ENCODE assay signal across 13 cellular contexts in the genomic region with DNA sequence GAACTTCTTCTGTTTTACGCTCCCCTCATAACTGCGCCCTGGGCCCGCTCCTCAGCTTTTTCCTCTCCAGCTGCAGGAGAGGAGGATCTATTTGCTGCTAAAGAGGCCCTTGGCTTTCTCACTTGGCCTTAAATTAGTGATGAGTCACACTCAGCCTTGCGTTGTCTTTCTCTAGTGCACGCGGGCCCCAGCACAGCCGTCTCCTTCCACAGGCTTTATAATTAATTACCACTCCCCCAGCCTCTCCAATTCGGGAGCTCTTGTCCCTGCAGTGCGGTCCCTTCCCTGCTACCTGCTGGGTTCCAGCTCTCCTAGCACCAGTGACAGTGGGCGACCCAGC. TPM values are rescaled to one million over a fixed set of nuclear protein-coding genes. Genes with fewer than 3 reads are reported as not detected.
DNase-seq lines count a peak whose midpoint lies in the region; ATAC-seq and TF ChIP-seq lines count a peak whose summit lies in the region.
"Had no signal": no experiment of that assay in that cellular context is flagged by ENCODE, and none has a peak within 500 bp of the region (broad histone marks: within the 10 kb centered on the region; RNA-seq: fewer than 3 reads in every experiment).

No MANE protein-coding gene starts in this region.

- H3K4me3 ChIP-seq in mammary epithelial cell (replicated peaks in 1 of 3; ENCODE audit: insufficient read depth in 1 of 3, low read depth in 2 of 3, low read length in 3 of 3) (no peak overlapping the region), fibroblast of villous mesenchyme (ENCODE audit: low read depth, low read length) (no peak overlapping the region), HAP-1 (no peak overlapping the region), SK-N-SH (ENCODE audit: low read depth in 2 of 2, low read length in 1 of 2) (no peak overlapping the region)
- H3K4me3 ChIP-seq: GM12878 had no signal

- H3K4me3 Mint-ChIP-seq in MCF 10A (ENCODE audit: unreplicated experiment): no peak overlapping the region
- H3K4me3 Mint-ChIP-seq in stimulated activated effector memory CD8-positive, alpha-beta T cell treated with anti-CD3 and anti-CD28 coated beads, Interleukin-12 subunit alpha, Interleukin-12 subunit beta, amount 100 ng/mL, for 72 hours: no peak overlapping the region

- H3K4me1 ChIP-seq in mammary epithelial cell (ENCODE audit: insufficient read depth, low read length) (no peaks in the 10 kb centered on the region), HAP-1 (no peaks in the 10 kb centered on the region), SK-N-SH (ENCODE audit: control insufficient read depth in 1 of 2, insufficient read depth in 2 of 2, low read depth in 1 of 2, low read length in 1 of 2) (no peaks in the 10 kb centered on the region)
- H3K4me1 ChIP-seq: BE2C had no signal

- POLR2A ChIA-PET in MCF 10A (lab: Yijun Ruan, JAX): no interaction called here
- POLR2A ChIA-PET in SK-N-SH (lab: Yijun Ruan, JAX): no interaction called here

- no peak overlapping the region for H3K9ac ChIP-seq in mammary epithelial cell (ENCODE audit: insufficient read depth, low read length)
- H3K9ac ChIP-seq in SK-N-SH: no peak overlapping the region

- H3K36me3 ChIP-seq in mammary epithelial cell (ENCODE audit: insufficient read depth, low read length): no peaks in the 10 kb centered on the region
- H3K36me3 ChIP-seq in HAP-1 (replicated peaks): no peaks in the 10 kb centered on the region
- no peaks in the 10 kb centered on the region for H3K36me3 ChIP-seq in SK-N-SH (replicated peaks in 1 of 2; ENCODE audit: control insufficient read depth in 1 of 2, insufficient read depth in 2 of 2, low read length in 1 of 2)
- H3K36me3 ChIP-seq: BE2C, neutrophil had no signal

- no peak overlapping the region for H3K4me2 ChIP-seq in mammary epithelial cell (ENCODE audit: insufficient read depth, low read depth, low read length)
- H3K4me2 ChIP-seq in SK-N-SH: no peak overlapping the region

- H3K9me3 ChIP-seq in mammary epithelial cell (replicated peaks; ENCODE audit: insufficient read depth, low read length) (no peaks in the 10 kb centered on the region), HAP-1 (no peaks in the 10 kb centered on the region), SK-N-SH (no peaks in the 10 kb centered on the region)
- H3K9me3 ChIP-seq: BE2C, neutrophil had no signal

- WGBS in mammary epithelial cell (ENCODE audit: low coverage, missing lambda C conversion rate): 67% methylated on average over 10 of the region's 10 CpGs
- WGBS in SK-N-SH (ENCODE audit: low lambda C conversion rate): 67% methylated on average over 10 of the region's 10 CpGs

- no TSS peak for BruUV-seq in MCF 10A (replicated peaks; lab: Mats Ljungman, UMichigan)
- no TSS peak for BruUV-seq in mammary epithelial cell (replicated peaks; lab: Mats Ljungman, UMichigan)

- H3K36me3 Mint-ChIP-seq in MCF 10A (ENCODE audit: insufficient read depth, unreplicated experiment): no peaks in the 10 kb centered on the region
- H3K36me3 Mint-ChIP-seq in stimulated activated effector memory CD8-positive, alpha-beta T cell treated with anti-CD3 and anti-CD28 coated beads, Interleukin-12 subunit alpha, Interleukin-12 subunit beta, amount 100 ng/mL, for 72 hours: peaks cover 6% of the 10 kb centered on the region

- DNase-seq in MCF 10A (ENCODE audit: unreplicated experiment) (peak; percentile 20), mammary epithelial cell (no peak), NOMO-1 treated with DMSO at 0.1 percent for 48 hours (lab: John Stamatoyannopoulos, UW; ENCODE audit: unreplicated experiment) (peak; percentile 45), fibroblast of villous mesenchyme (ENCODE audit: low read depth) (peak; percentile 63), HAP-1 (ENCODE audit: low spot score in 2 of 2) (no peak), SK-N-SH (no peak)
- DNase-seq in stimulated activated effector memory CD8-positive, alpha-beta T cell treated with anti-CD3 and anti-CD28 coated beads, Interleukin-12 subunit alpha, Interleukin-12 subunit beta, amount 100 ng/mL, for 72 hours (ENCODE audit: low spot score in 2 of 2): no peak
- no peak for DNase-seq in stimulated activated CD4-positive, alpha-beta T cell treated with anti-CD3 and anti-CD28 coated beads, Interleukin-15, amount 100 ng/mL, for 24 hours
- DNase-seq: BE2C had no signal

- no peaks in the 10 kb centered on the region for H3K9me2 ChIP-seq in SK-N-SH

- ATAC-seq in stimulated activated effector memory CD8-positive, alpha-beta T cell treated with anti-CD3 and anti-CD28 coated beads, Interleukin-12 subunit alpha, Interleukin-12 subunit beta, amount 100 ng/mL, for 72 hours: no peak
- ATAC-seq: activated CD4-positive, CD25-positive, alpha-beta regulatory T cell treated with anti-CD3 and anti-CD28 coated beads, Interleukin-2, amount 50 U/mL, for 24 hours; GM12878; HCT116 had no signal

- intact Hi-C loops in MCF 10A (cut with micrococcal nuclease) (no loop called here), mammary epithelial cell (cut with micrococcal nuclease) (no loop called here)

- TF ChIP-seq CTCF in MCF 10A (IDR thresholded peaks at IDR 0.05; ENCODE audit: unreplicated experiment): no peak
- TF ChIP-seq CTCF in mammary epithelial cell (conservative IDR thresholded peaks at IDR 0.05 in 1 of 2, IDR thresholded peaks at IDR 0.05 in 1 of 2; ENCODE audit: extremely low read depth in 1 of 2, insufficient read depth in 1 of 2, low read depth in 1 of 2, low read length in 2 of 2): no peak
- TF ChIP-seq CTCF in fibroblast of villous mesenchyme (IDR thresholded peaks at IDR 0.05; ENCODE audit: insufficient read depth, low read depth, low read length): no peak
- no peak for TF ChIP-seq CTCF in SK-N-SH (IDR thresholded peaks at IDR 0.05)

- no peak overlapping the region for H3K27ac Mint-ChIP-seq in MCF 10A (ENCODE audit: low read depth, unreplicated experiment)
- H3K27ac Mint-ChIP-seq in stimulated activated effector memory CD8-positive, alpha-beta T cell treated with anti-CD3 and anti-CD28 coated beads, Interleukin-12 subunit alpha, Interleukin-12 subunit beta, amount 100 ng/mL, for 72 hours: peak overlapping the region; percentile 34

- no peaks in the 10 kb centered on the region for H3K27me3 Mint-ChIP-seq in MCF 10A (ENCODE audit: insufficient read depth, unreplicated experiment)

- dilution Hi-C loops in mammary epithelial cell (cut with HindIII; ENCODE audit: low sequenced_read_pairs): loop anchor here (5.0 kb wide), 2 partner anchors 34 to 56 kb away; no protein-coding TSS in a partner anchor

- no peak for TF ChIP-seq EP300 in SK-N-SH (IDR thresholded peaks at IDR 0.05; ENCODE audit: borderline replicate concordance in 1 of 2, low read depth in 1 of 2, low read length in 1 of 2)

- no peaks in the 10 kb centered on the region for H3F3A ChIP-seq in SK-N-SH (replicated peaks; ENCODE audit: insufficient read depth)

- CTCF ChIA-PET in MCF 10A (lab: Yijun Ruan, JAX) (interaction anchor here (0.7 kb wide), 1 partner anchor 20 kb away, joined by 3 read pairs; no protein-coding TSS in a partner anchor), mammary epithelial cell (lab: Charles Lee; ENCODE audit: low non-redundant PET) (no interaction called here), SK-N-SH (lab: Yijun Ruan, JAX) (no interaction called here)

- H3K27me3 ChIP-seq in mammary epithelial cell (ENCODE audit: insufficient read depth, low read length) (no peaks in the 10 kb centered on the region), HAP-1 (ENCODE audit: low read depth) (no peaks in the 10 kb centered on the region), SK-N-SH (ENCODE audit: insufficient read depth) (no peaks in the 10 kb centered on the region; the same call in 1 of the 2 replicates)
- H3K27me3 ChIP-seq: BE2C, neutrophil had no signal

- H3K79me2 ChIP-seq in mammary epithelial cell (ENCODE audit: insufficient read depth, low read length) (no peaks in the 10 kb centered on the region), SK-N-SH (ENCODE audit: insufficient read depth) (no peaks in the 10 kb centered on the region)

- H3K9me3 Mint-ChIP-seq in MCF 10A (ENCODE audit: unreplicated experiment): no peaks in the 10 kb centered on the region
- no peaks in the 10 kb centered on the region for H3K9me3 Mint-ChIP-seq in stimulated activated effector memory CD8-positive, alpha-beta T cell treated with anti-CD3 and anti-CD28 coated beads, Interleukin-12 subunit alpha, Interleukin-12 subunit beta, amount 100 ng/mL, for 72 hours

- no peak for TF ChIP-seq RAD21 in SK-N-SH (IDR thresholded peaks at IDR 0.05; ENCODE audit: low read length)

- H4K20me1 ChIP-seq in mammary epithelial cell (ENCODE audit: insufficient read depth, low read length): no peaks in the 10 kb centered on the region
- H4K20me1 ChIP-seq in SK-N-SH (ENCODE audit: insufficient read depth): no peaks in the 10 kb centered on the region

- in situ Hi-C loops in mammary epithelial cell (cut with MboI; ENCODE audit: low sequenced_read_pairs in 2 of 2): no loop called here
- in situ Hi-C loops in HAP-1 (cut with MboI; ENCODE audit: low sequenced_read_pairs): no loop called here

- H3K4me1 Mint-ChIP-seq in MCF 10A (ENCODE audit: insufficient read depth, unreplicated experiment): no peaks in the 10 kb centered on the region
- peaks cover 8% of the 10 kb centered on the region for H3K4me1 Mint-ChIP-seq in stimulated activated effector memory CD8-positive, alpha-beta T cell treated with anti-CD3 and anti-CD28 coated beads, Interleukin-12 subunit alpha, Interleukin-12 subunit beta, amount 100 ng/mL, for 72 hours

- H2AFZ ChIP-seq in mammary epithelial cell (ENCODE audit: low read depth, low read length): no peak overlapping the region
- no peak overlapping the region for H2AFZ ChIP-seq in SK-N-SH (ENCODE audit: low read depth)

- H3K27ac ChIP-seq in mammary epithelial cell (ENCODE audit: insufficient read depth, low read depth, low read length) (no peak overlapping the region), SK-N-SH (ENCODE audit: low read depth in 2 of 2, low read length in 1 of 2) (no peak overlapping the region)
- H3K27ac ChIP-seq: neutrophil had no signal

TF ChIP-seq in SK-N-SH, 30 proteins besides CTCF, POLR2A, EP300 and RAD21 (continues in another document):
- TF ChIP-seq EZH2phosphoT487 (IDR thresholded peaks at IDR 0.05; ENCODE audit: borderline replicate concordance, low read depth): no peak
- TF ChIP-seq GABPA (IDR thresholded peaks at IDR 0.05; ENCODE audit: low read depth): no peak
- no peak for TF ChIP-seq USF2 (IDR thresholded peaks at IDR 0.05; ENCODE audit: borderline replicate concordance, low read depth, low read length)

RNA-seq across cellular contexts. Expression of gene PACSIN1, which starts 25.2 kb away (rescaled TPM):
- total RNA-seq in MCF 10A (2022) (not detected in 2 replicates), mammary epithelial cell (not detected), fibroblast of villous mesenchyme (under 0.01 TPM in 2 replicates)
- polyA plus RNA-seq in mammary epithelial cell (0.02 TPM), SK-N-SH (2012; rRNA removed) (0.02 and 0.05 TPM in 2 replicates)
- polyA minus RNA-seq in mammary epithelial cell: not detected
- 0.12 and 0.13 TPM in 2 replicates for polyA plus RNA-seq in SK-N-SH (2012; cell fraction: cytosol; rRNA removed)
- 0.04 and 0.10 TPM in 2 replicates for polyA plus RNA-seq in SK-N-SH (2012; cell fraction: nucleus; rRNA removed)

Comparison
In these comparisons a context has a peak if more than half of its experiments do, and no peak if none do; other contexts are left out.
1. DNase-seq: peak in MCF 10A (single experiment), NOMO-1 treated with DMSO at 0.1 percent for 48 hours (single experiment) and fibroblast of villous mesenchyme (single experiment); none in mammary epithelial cell (single experiment), stimulated activated effector memory CD8-positive, alpha-beta T cell treated with anti-CD3 and anti-CD28 coated beads, Interleukin-12 subunit alpha, Interleukin-12 subunit beta, amount 100 ng/mL, for 72 hours (0 of 2), HAP-1 (0 of 2), stimulated activated CD4-positive, alpha-beta T cell treated with anti-CD3 and anti-CD28 coated beads, Interleukin-15, amount 100 ng/mL, for 24 hours (single experiment) and SK-N-SH (single experiment).